ENCODE assay signal across 13 cellular contexts in genomic region chr3:134803051-134803505, GRCh38. TPM values are rescaled to one million over a fixed set of nuclear protein-coding genes. Genes with fewer than 3 reads are reported as not detected.
DNase-seq lines count a peak whose midpoint lies in the region; ATAC-seq and TF ChIP-seq lines count a peak whose summit lies in the region.
"Had no signal": no experiment of that assay in that cellular context is flagged by ENCODE, and none has a peak within 500 bp of the region (broad histone marks: within the 10 kb centered on the region; RNA-seq: fewer than 3 reads in every experiment).

No MANE protein-coding gene starts in this region.

- peak in 1 of 2 donors; percentile 42 for DNase-seq in activated naive CD4-positive, alpha-beta T cell treated with anti-CD3 and anti-CD28 coated beads, Interleukin-2, amount 50 U/mL, for 72 hours (ENCODE audit: low spot score in 2 of 2)
- no peak for DNase-seq in ACHN
- no peak for DNase-seq in SKM-1 (lab: John Stamatoyannopoulos, UW; ENCODE audit: unreplicated experiment)
- DNase-seq: islet precursor cell, NCI-H1436 treated with DMSO at 0.1 percent for 48 hours had no signal

- H3K27ac ChIP-seq in gastroesophageal sphincter = no peak overlapping the region
- H3K27ac ChIP-seq: HL-60, parathyroid adenoma had no signal

- H3K4me3 ChIP-seq in gastroesophageal sphincter = no peak overlapping the region

- H3K36me3 ChIP-seq in gastroesophageal sphincter = no peaks in the 10 kb centered on the region

- H3K4me1 ChIP-seq in gastroesophageal sphincter = peaks cover 0 to 18% (median 5%) of the 10 kb centered on the region in 3 donors
- H3K4me1 ChIP-seq: parathyroid adenoma had no signal

- peak; percentile 72 for ATAC-seq in GM18858 (IDR thresholded peaks at IDR 0.05; ENCODE audit: unreplicated experiment)
- peak; percentile 60 for ATAC-seq in GM19468 (IDR thresholded peaks at IDR 0.05; ENCODE audit: extremely low read depth, unreplicated experiment)
- peak; percentile 56 for ATAC-seq in HG03064 (IDR thresholded peaks at IDR 0.05; ENCODE audit: low read depth, unreplicated experiment)
- ATAC-seq in activated naive CD4-positive, alpha-beta T cell treated with anti-CD3 and anti-CD28 coated beads, Interleukin-2, amount 50 U/mL, for 72 hours = peak; percentile 75 to 93
- ATAC-seq in gastroesophageal sphincter = no peak

- TF ChIP-seq CTCF in gastroesophageal sphincter (IDR thresholded peaks at IDR 0.05) = no peak

- WGBS in gastroesophageal sphincter (ENCODE audit: low coverage in 1 of 2), 2 donors = 53 to 80% methylated on average over 1 to 2 of the region's 3 CpGs

- H3K27ac Mint-ChIP-seq in activated naive CD4-positive, alpha-beta T cell treated with anti-CD3 and anti-CD28 coated beads, Interleukin-2, amount 50 U/mL, for 72 hours = no peak overlapping the region
- H3K27ac Mint-ChIP-seq: activated naive CD8-positive, alpha-beta T cell had no signal

- H3K36me3 Mint-ChIP-seq in activated naive CD4-positive, alpha-beta T cell treated with anti-CD3 and anti-CD28 coated beads, Interleukin-2, amount 50 U/mL, for 72 hours = peaks cover 5 to 7% of the 10 kb centered on the region in 2 donors
- H3K36me3 Mint-ChIP-seq: activated naive CD8-positive, alpha-beta T cell had no signal

- H3K27me3 ChIP-seq in gastroesophageal sphincter = peaks cover 5% of the 10 kb centered on the region

- TF ChIP-seq EP300 in gastroesophageal sphincter (IDR thresholded peaks at IDR 0.05) = no peak

- in situ Hi-C loops in ACHN (cut with HindIII; ENCODE audit: low pct_ligation_motif_present, low pct_unique_long_range_greater_than_20kb, low sequenced_read_pairs) = no loop called here

- H3K9me3 ChIP-seq in gastroesophageal sphincter = no peaks in the 10 kb centered on the region

- TF ChIP-seq POLR2A in gastroesophageal sphincter (IDR thresholded peaks at IDR 0.05) = no peak

- peaks cover 0 to 5% of the 10 kb centered on the region in 2 donors for H3K9me3 Mint-ChIP-seq in activated naive CD4-positive, alpha-beta T cell treated with anti-CD3 and anti-CD28 coated beads, Interleukin-2, amount 50 U/mL, for 72 hours

RNA-seq across cellular contexts. Expression of gene EPHB1, which starts 8.0 kb away (rescaled TPM):
- total RNA-seq in activated naive CD4-positive, alpha-beta T cell treated with anti-CD3 and anti-CD28 coated beads, Interleukin-2, amount 50 U/mL, for 72 hours = under 1 TPM in 1 of 2 donors, not detected in 1; 0.60 TPM
- 1 to 10 TPM in 2 of 4 donors, under 1 TPM in 1, not detected in 1; 0.81 to 5.7 (median 2.5) TPM for total RNA-seq in gastroesophageal sphincter
- total RNA-seq: SK-MEL-5 had no signal
